In the genomic region with DNA sequence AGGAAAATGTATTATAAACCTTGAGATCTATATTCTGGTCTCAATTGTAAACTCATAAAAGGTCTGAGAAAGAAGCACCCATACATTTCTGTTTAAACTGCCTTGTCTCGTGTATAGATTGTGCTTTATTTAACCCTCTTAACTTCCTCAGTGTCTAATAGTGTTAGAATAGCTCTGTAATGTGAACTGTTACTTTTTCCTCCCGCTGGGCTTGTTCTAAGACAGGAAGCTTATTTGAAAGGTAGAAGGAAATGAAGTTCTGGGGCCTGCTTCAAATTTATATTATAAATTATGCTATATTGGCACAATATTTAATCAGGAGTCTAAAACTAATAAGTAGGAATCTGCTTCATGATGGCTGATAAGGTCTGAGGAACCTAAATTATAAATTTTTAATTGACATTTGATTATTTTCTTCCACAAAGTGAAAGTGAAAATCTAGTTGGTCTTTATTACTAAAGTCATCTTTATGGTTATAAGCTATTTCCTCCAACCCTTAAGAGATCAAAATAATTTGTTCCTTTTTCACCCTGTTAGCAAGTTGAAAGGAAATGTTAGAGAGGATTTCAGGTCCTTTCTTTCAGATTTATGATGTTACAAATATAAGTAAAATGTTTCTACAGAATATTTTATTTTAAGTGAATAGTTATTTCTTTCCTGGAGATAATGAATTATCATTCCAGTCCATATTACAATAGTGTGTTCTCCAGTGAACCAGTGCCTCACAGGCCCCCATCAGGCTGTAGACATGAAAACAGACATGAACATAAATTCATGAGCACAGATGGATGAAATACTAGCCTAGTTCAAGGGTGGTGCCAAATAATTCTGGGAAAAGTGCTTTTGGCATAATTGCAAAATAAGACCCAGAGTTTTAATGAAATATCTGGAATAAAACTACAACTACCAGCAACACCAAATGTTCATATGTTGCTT, we compare ENCODE assay signal across 9 cellular contexts. TPM values are rescaled to one million over a fixed set of nuclear protein-coding genes. Genes with fewer than 3 reads are reported as not detected.
DNase-seq lines count a peak whose midpoint lies in the region; ATAC-seq and TF ChIP-seq lines count a peak whose summit lies in the region.
"Had no signal": no experiment of that assay in that cellular context is flagged by ENCODE, and none has a peak within 500 bp of the region (broad histone marks: within the 10 kb centered on the region; RNA-seq: fewer than 3 reads in every experiment).

No MANE protein-coding gene starts in this region.

- H3K27ac Mint-ChIP-seq in activated CD4-positive, alpha-beta T cell treated with anti-CD3 and anti-CD28 coated beads, Interleukin-2, amount 10 ng/mL, durations not matched to agents 24 days and 14 days, result peak overlapping the region; percentile 56
- peak overlapping the region; percentile 65 for H3K27ac Mint-ChIP-seq in activated T-helper 1 cell treated with anti-CD3 and anti-CD28 coated beads, Interleukin-12 subunit alpha, Interleukin-12 subunit beta, Interleukin-2, Interleukin-4 antibody, amounts not matched to agents 30 ng/mL and 10 ng/mL and 1 ng/mL, durations not matched to agents 14 hours and 24 hours and 36 hours

- H3K27me3 Mint-ChIP-seq in activated CD4-positive, alpha-beta T cell treated with anti-CD3 and anti-CD28 coated beads, Interleukin-2, amount 10 ng/mL, durations not matched to agents 24 days and 14 days, result no peaks in the 10 kb centered on the region
- no peaks in the 10 kb centered on the region for H3K27me3 Mint-ChIP-seq in activated T-helper 1 cell treated with anti-CD3 and anti-CD28 coated beads, Interleukin-12 subunit alpha, Interleukin-12 subunit beta, Interleukin-2, Interleukin-4 antibody, amounts not matched to agents 30 ng/mL and 10 ng/mL and 1 ng/mL, durations not matched to agents 14 hours and 24 hours and 36 hours (ENCODE audit: insufficient read depth)

- H3K9me3 Mint-ChIP-seq in activated CD4-positive, alpha-beta T cell treated with anti-CD3 and anti-CD28 coated beads, Interleukin-2, amount 10 ng/mL, durations not matched to agents 24 days and 14 days, result no peaks in the 10 kb centered on the region
- no peaks in the 10 kb centered on the region for H3K9me3 Mint-ChIP-seq in activated T-helper 1 cell treated with anti-CD3 and anti-CD28 coated beads, Interleukin-12 subunit alpha, Interleukin-12 subunit beta, Interleukin-2, Interleukin-4 antibody, amounts not matched to agents 30 ng/mL and 10 ng/mL and 1 ng/mL, durations not matched to agents 14 hours and 24 hours and 36 hours

- H3K4me1 Mint-ChIP-seq in activated CD4-positive, alpha-beta T cell treated with anti-CD3 and anti-CD28 coated beads, Interleukin-2, amount 10 ng/mL, durations not matched to agents 24 days and 14 days, result peaks cover 33% of the 10 kb centered on the region
- H3K4me1 Mint-ChIP-seq in activated T-helper 1 cell treated with anti-CD3 and anti-CD28 coated beads, Interleukin-12 subunit alpha, Interleukin-12 subunit beta, Interleukin-2, Interleukin-4 antibody, amounts not matched to agents 30 ng/mL and 10 ng/mL and 1 ng/mL, durations not matched to agents 14 hours and 24 hours and 36 hours (ENCODE audit: low read depth), result peaks cover 74% of the 10 kb centered on the region

- H3K4me3 ChIP-seq in skin epidermis, result no peak overlapping the region
- no peak overlapping the region for H3K4me3 ChIP-seq in sigmoid colon

- ATAC-seq in HG03175 (IDR thresholded peaks at IDR 0.05; ENCODE audit: unreplicated experiment), result peak; percentile 55
- no peak for ATAC-seq in esophagus mucosa

- peak overlapping the region; percentile 62 for H3K4me3 Mint-ChIP-seq in activated CD4-positive, alpha-beta T cell treated with anti-CD3 and anti-CD28 coated beads, Interleukin-2, amount 10 ng/mL, durations not matched to agents 24 days and 14 days
- H3K4me3 Mint-ChIP-seq in activated T-helper 1 cell treated with anti-CD3 and anti-CD28 coated beads, Interleukin-12 subunit alpha, Interleukin-12 subunit beta, Interleukin-2, Interleukin-4 antibody, amounts not matched to agents 30 ng/mL and 10 ng/mL and 1 ng/mL, durations not matched to agents 14 hours and 24 hours and 36 hours, result peak overlapping the region; percentile 19

- H3K36me3 ChIP-seq in sigmoid colon, result no peaks in the 10 kb centered on the region

- no peak for TF ChIP-seq EP300 in sigmoid colon (IDR thresholded peaks at IDR 0.05)

- TF ChIP-seq POLR2A in sigmoid colon (IDR thresholded peaks at IDR 0.05), result no peak

- H3K36me3 Mint-ChIP-seq in activated CD4-positive, alpha-beta T cell treated with anti-CD3 and anti-CD28 coated beads, Interleukin-2, amount 10 ng/mL, durations not matched to agents 24 days and 14 days (ENCODE audit: low read depth), result peaks cover 31% of the 10 kb centered on the region
- H3K36me3 Mint-ChIP-seq in activated T-helper 1 cell treated with anti-CD3 and anti-CD28 coated beads, Interleukin-12 subunit alpha, Interleukin-12 subunit beta, Interleukin-2, Interleukin-4 antibody, amounts not matched to agents 30 ng/mL and 10 ng/mL and 1 ng/mL, durations not matched to agents 14 hours and 24 hours and 36 hours (ENCODE audit: low read depth), result peaks cover 35% of the 10 kb centered on the region

- WGBS in sigmoid colon, 2 donors, result 24 to 30% methylated on average over 2 of the region's 2 CpGs

- DNase-seq in activated CD4-positive, alpha-beta T cell treated with anti-CD3 and anti-CD28 coated beads, Interleukin-2, amount 10 ng/mL, durations not matched to agents 24 days and 14 days, result peak; percentile 57
- DNase-seq in activated CD4-positive, alpha-beta T cell treated with anti-CD3 and anti-CD28 coated beads, Interleukin-2, amount 50 U/mL, for 48 hours, result no peak
- no peak for DNase-seq in activated T-helper 1 cell treated with anti-CD3 and anti-CD28 coated beads, Interleukin-12 subunit alpha, Interleukin-12 subunit beta, Interleukin-2, Interleukin-4 antibody, amounts not matched to agents 30 ng/mL and 10 ng/mL and 1 ng/mL, durations not matched to agents 14 hours and 24 hours and 36 hours (ENCODE audit: low spot score)
- DNase-seq in sigmoid colon, result no peak
- DNase-seq in H4 (ENCODE audit: low spot score), result no peak
- DNase-seq: NCI-H2081 had no signal

- no peak for TF ChIP-seq CTCF in sigmoid colon (IDR thresholded peaks at IDR 0.05)

- intact Hi-C loops in activated CD4-positive, alpha-beta T cell treated with anti-CD3 and anti-CD28 coated beads, Interleukin-2, amount 10 ng/mL, durations not matched to agents 24 days and 14 days (cut with micrococcal nuclease), result loop anchor here (2.0 kb wide), 1 partner anchor 17 kb away; no protein-coding TSS in a partner anchor
- intact Hi-C loops in activated T-helper 1 cell treated with anti-CD3 and anti-CD28 coated beads, Interleukin-12 subunit alpha, Interleukin-12 subunit beta, Interleukin-2, Interleukin-4 antibody, amounts not matched to agents 30 ng/mL and 10 ng/mL and 1 ng/mL, durations not matched to agents 14 hours and 24 hours and 36 hours (cut with micrococcal nuclease), result no loop called here
- intact Hi-C loops in sigmoid colon (cut with DNase I), result no loop called here

- H3K27me3 ChIP-seq in sigmoid colon, result no peaks in the 10 kb centered on the region

- H3K27ac ChIP-seq in skin epidermis (peak overlapping the region in 12 of 21 experiments; percentile 4 to 69 (median 41)), sigmoid colon (peak overlapping the region in 2 of 4 donors; percentile 0 to 6)

- H3K4me1 ChIP-seq in sigmoid colon, result peaks cover 0 to 27% (median 7%) of the 10 kb centered on the region in 4 donors

- H3K9me3 ChIP-seq in sigmoid colon, result no peaks in the 10 kb centered on the region

RNA-seq across cellular contexts. Expression of a gene that starts 7.9 kb away (rescaled TPM):
- 44.6 and 45.3 TPM in 2 replicates for total RNA-seq in activated CD4-positive, alpha-beta T cell treated with anti-CD3 and anti-CD28 coated beads, Interleukin-2, amount 10 ng/mL, durations not matched to agents 24 days and 14 days
- 45.8 and 46.8 TPM in 2 replicates for total RNA-seq in activated T-helper 1 cell treated with anti-CD3 and anti-CD28 coated beads, Interleukin-12 subunit alpha, Interleukin-12 subunit beta, Interleukin-2, Interleukin-4 antibody, amounts not matched to agents 30 ng/mL and 10 ng/mL and 1 ng/mL, durations not matched to agents 14 hours and 24 hours and 36 hours
- total RNA-seq in sigmoid colon, result 10 to 100 TPM; 46.7 to 87.5 (median 60.1) TPM
- 10 to 100 TPM in 1 of 3 donors, 1 to 10 TPM in 2; 8.4 to 23.0 (median 8.8) TPM for polyA plus RNA-seq in sigmoid colon
- total RNA-seq in esophagus mucosa, result 59.2 TPM
- 4.7 and 6.6 TPM in 2 replicates for total RNA-seq in H4 (2014; rRNA removed; shearing (Covaris generic))
